In the genomic region with DNA sequence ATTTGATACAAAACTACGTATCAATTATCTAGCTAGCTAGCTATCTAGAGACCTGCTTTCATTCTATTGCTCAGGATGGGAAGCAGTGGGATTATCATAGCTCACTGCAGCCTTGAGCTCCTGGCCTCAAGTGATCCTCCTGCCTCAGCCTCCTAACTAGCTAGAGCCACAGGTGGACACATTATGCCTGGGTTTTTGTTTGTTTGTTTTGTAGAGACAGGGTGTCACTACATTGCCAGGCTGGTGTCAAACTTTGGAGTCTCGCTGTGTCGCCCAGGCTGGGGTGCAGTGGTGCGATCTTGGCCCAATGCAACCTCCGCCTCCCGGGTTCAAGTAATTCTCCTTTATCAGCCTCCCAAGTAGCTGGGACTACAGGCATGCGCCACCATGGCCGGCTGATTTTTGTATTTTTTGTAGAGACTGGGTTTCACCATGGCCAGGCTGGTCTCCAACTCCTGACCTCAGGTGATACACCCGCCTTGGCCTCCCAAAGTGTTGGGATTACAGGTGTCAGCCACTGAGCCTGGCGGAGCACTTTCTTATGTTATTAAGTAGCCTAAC, we compare ENCODE assay signal across 7 cellular contexts.
DNase-seq lines count a peak whose midpoint lies in the region; ATAC-seq and TF ChIP-seq lines count a peak whose summit lies in the region.
"Not testable (repeated sequence)": the region's sequence is repeated elsewhere in the genome, so short reads cannot be mapped to it uniquely, and the experiment has no call there.

No MANE protein-coding gene starts in this region.

- H3K36me3 Mint-ChIP-seq in activated CD4-positive, alpha-beta memory T cell treated with anti-CD3 and anti-CD28 coated beads, Interleukin-2, amount 10 ng/mL, durations not matched to agents 7 days and 5 days (ENCODE audit: low read depth); activated naive CD8-positive, alpha-beta T cell treated with anti-CD3 and anti-CD28 coated beads for 36 hours; naive thymus-derived CD4-positive, alpha-beta T cell: not testable (repeated sequence)

- peaks cover 10% of the 10 kb centered on the region for H3K4me1 ChIP-seq in DND-41 (ENCODE audit: insufficient read depth, low read length)
- not testable (repeated sequence) for H3K4me1 ChIP-seq in OCI-LY7 (ENCODE audit: insufficient read depth, low read length, poor library complexity, severe bottlenecking); heart left ventricle; naive thymus-derived CD4-positive, alpha-beta T cell (ENCODE audit: control insufficient read depth in 2 of 2, insufficient read depth in 2 of 2, low read length in 2 of 2); sigmoid colon

- CTCF ChIA-PET in OCI-LY7 (lab: Charles Lee; ENCODE audit: unreplicated experiment); activated CD4-positive, alpha-beta memory T cell treated with anti-CD3 and anti-CD28 coated beads, Interleukin-2, amount 10 ng/mL, durations not matched to agents 7 days and 5 days (lab: Charles Lee); naive thymus-derived CD4-positive, alpha-beta T cell (lab: Charles Lee): not testable (repeated sequence)

- not testable (repeated sequence) for BruUV-seq in OCI-LY7 (replicated peaks; lab: Mats Ljungman, UMichigan)

- H3K27ac Mint-ChIP-seq in activated CD4-positive, alpha-beta memory T cell treated with anti-CD3 and anti-CD28 coated beads, Interleukin-2, amount 10 ng/mL, durations not matched to agents 7 days and 5 days = peak overlapping the region; percentile 16
- not testable (repeated sequence) for H3K27ac Mint-ChIP-seq in activated naive CD8-positive, alpha-beta T cell treated with anti-CD3 and anti-CD28 coated beads for 36 hours
- H3K27ac Mint-ChIP-seq in naive thymus-derived CD4-positive, alpha-beta T cell = peak overlapping the region in 4 of 9 donors; percentile 29 to 86 (median 58)

- H3K79me2 ChIP-seq in DND-41 (ENCODE audit: insufficient read depth, low read length) = peaks cover 14% of the 10 kb centered on the region
- H3K79me2 ChIP-seq in OCI-LY7 (ENCODE audit: insufficient read depth, low read depth, low read length) = peaks cover 10% of the 10 kb centered on the region; the same call in 1 of the 2 replicates

- H3K4me2 ChIP-seq in DND-41 (ENCODE audit: insufficient read depth, low read length) = peak overlapping the region; percentile 62
- not testable (repeated sequence) for H3K4me2 ChIP-seq in OCI-LY7 (ENCODE audit: low read length)

- not testable (repeated sequence) for H3K27ac ChIP-seq in DND-41 (ENCODE audit: low read length); OCI-LY7 (ENCODE audit: low read depth, low read length, poor library complexity, severe bottlenecking); heart left ventricle
- H3K27ac ChIP-seq in naive thymus-derived CD4-positive, alpha-beta T cell (ENCODE audit: low read depth, low read length) = peak overlapping the region; percentile 48
- peak overlapping the region in 1 of 4 donors; percentile 84 for H3K27ac ChIP-seq in sigmoid colon

- ATAC-seq in DND-41 (ENCODE audit: insufficient read depth, low read depth); heart left ventricle; naive thymus-derived CD4-positive, alpha-beta T cell: not testable (repeated sequence)

- not testable (repeated sequence) for H4K20me1 ChIP-seq in DND-41 (ENCODE audit: insufficient read depth, low read length); OCI-LY7 (ENCODE audit: insufficient read depth, low read length)

- H2AFZ ChIP-seq in DND-41 (ENCODE audit: low read depth, low read length); OCI-LY7 (ENCODE audit: low read length): not testable (repeated sequence)

- not testable (repeated sequence) for H3K9me3 Mint-ChIP-seq in activated CD4-positive, alpha-beta memory T cell treated with anti-CD3 and anti-CD28 coated beads, Interleukin-2, amount 10 ng/mL, durations not matched to agents 7 days and 5 days; activated naive CD8-positive, alpha-beta T cell treated with anti-CD3 and anti-CD28 coated beads for 36 hours; naive thymus-derived CD4-positive, alpha-beta T cell

- H3K4me3 ChIP-seq in DND-41 (ENCODE audit: low read depth in 1 of 2, low read length in 2 of 2) (peak overlapping the region in 1 of 2 experiments; percentile 66; a peak in 1 of 4 replicates), OCI-LY7 (ENCODE audit: low read depth, low read length, poor library complexity, severe bottlenecking) (peak overlapping the region; percentile 77), heart left ventricle (peak overlapping the region in 1 of 12 donors; percentile 77)
- H3K4me3 ChIP-seq in naive thymus-derived CD4-positive, alpha-beta T cell (ENCODE audit: low read length); sigmoid colon: not testable (repeated sequence)

- DNase-seq in DND-41; OCI-LY7 (ENCODE audit: low spot score); activated CD4-positive, alpha-beta memory T cell treated with anti-CD3 and anti-CD28 coated beads, Interleukin-2, amount 10 ng/mL, durations not matched to agents 7 days and 5 days; activated naive CD8-positive, alpha-beta T cell treated with anti-CD3 and anti-CD28 coated beads for 36 hours: not testable (repeated sequence)
- DNase-seq in heart left ventricle (peak in 3 of 5 donors; percentile 4 to 16 (median 15)), sigmoid colon (peak; percentile 53)
- peak in 1 of 9 donors; percentile 8 for DNase-seq in naive thymus-derived CD4-positive, alpha-beta T cell

- H3K9ac ChIP-seq in DND-41 (ENCODE audit: low read depth, low read length) = 0 out of 2 replicates have a peak overlapping the region, but pooled peaks have one; percentile 60

- not testable (repeated sequence) for H3K4me3 Mint-ChIP-seq in activated CD4-positive, alpha-beta memory T cell treated with anti-CD3 and anti-CD28 coated beads, Interleukin-2, amount 10 ng/mL, durations not matched to agents 7 days and 5 days
- H3K4me3 Mint-ChIP-seq in activated naive CD8-positive, alpha-beta T cell treated with anti-CD3 and anti-CD28 coated beads for 36 hours = peak overlapping the region; percentile 50
- H3K4me3 Mint-ChIP-seq in naive thymus-derived CD4-positive, alpha-beta T cell = peak overlapping the region in 2 of 10 donors; percentile 17 to 26

- not testable (repeated sequence) for H3K36me3 ChIP-seq in DND-41 (ENCODE audit: insufficient read depth, low read length); OCI-LY7 (ENCODE audit: insufficient read depth, low read length); heart left ventricle; naive thymus-derived CD4-positive, alpha-beta T cell (ENCODE audit: control insufficient read depth in 2 of 3, insufficient read depth in 3 of 3, low read length in 3 of 3); sigmoid colon

- not testable (repeated sequence) for H3K27me3 Mint-ChIP-seq in activated CD4-positive, alpha-beta memory T cell treated with anti-CD3 and anti-CD28 coated beads, Interleukin-2, amount 10 ng/mL, durations not matched to agents 7 days and 5 days; activated naive CD8-positive, alpha-beta T cell treated with anti-CD3 and anti-CD28 coated beads for 36 hours; naive thymus-derived CD4-positive, alpha-beta T cell

- intact Hi-C loops in OCI-LY7 (cut with micrococcal nuclease; ENCODE audit: unreplicated experiment) = loop anchor here (10.0 kb wide), 1 partner anchor 193 kb away; the partner anchor contains the start of gene DEGS1
- intact Hi-C loops in heart left ventricle (cut with DNase I); sigmoid colon (cut with DNase I): not testable (repeated sequence)
- intact Hi-C loops in naive thymus-derived CD4-positive, alpha-beta T cell (cut with micrococcal nuclease) = loop anchor here (5.0 kb wide), 5 partner anchors 121 to 1349 kb away; partner anchors contain the start of genes AIDA (in 1 of the 2), BROX (in 1 of the 2), DEGS1 (in 1 of the 2) and FBXO28 (in 1 of the 2)

- not testable (repeated sequence) for H3K9me2 ChIP-seq in OCI-LY7 (ENCODE audit: insufficient read depth, low read length)

- not testable (repeated sequence) for H3K9me3 ChIP-seq in DND-41 (ENCODE audit: insufficient read depth, low read length, severe bottlenecking); OCI-LY7 (ENCODE audit: low read length); heart left ventricle; naive thymus-derived CD4-positive, alpha-beta T cell (ENCODE audit: control insufficient read depth in 2 of 3, low read length in 3 of 3); sigmoid colon

- TF ChIP-seq CTCF in DND-41 (IDR thresholded peaks at IDR 0.05; ENCODE audit: borderline replicate concordance, extremely low read depth, low read length, poor library complexity, severe bottlenecking); OCI-LY7 (conservative IDR thresholded peaks at IDR 0.05; ENCODE audit: low read length); heart left ventricle (IDR thresholded peaks at IDR 0.05); sigmoid colon (IDR thresholded peaks at IDR 0.05): not testable (repeated sequence)

- POLR2A ChIA-PET in OCI-LY7 (lab: Charles Lee); activated CD4-positive, alpha-beta memory T cell treated with anti-CD3 and anti-CD28 coated beads, Interleukin-2, amount 10 ng/mL, durations not matched to agents 7 days and 5 days (lab: Charles Lee); naive thymus-derived CD4-positive, alpha-beta T cell (lab: Charles Lee): not testable (repeated sequence)

- TF ChIP-seq EP300 in sigmoid colon (IDR thresholded peaks at IDR 0.05) = not testable (repeated sequence)

- not testable (repeated sequence) for TF ChIP-seq POLR2A in heart left ventricle (IDR thresholded peaks at IDR 0.05); sigmoid colon (IDR thresholded peaks at IDR 0.05)

- H3K4me1 Mint-ChIP-seq in activated CD4-positive, alpha-beta memory T cell treated with anti-CD3 and anti-CD28 coated beads, Interleukin-2, amount 10 ng/mL, durations not matched to agents 7 days and 5 days; activated naive CD8-positive, alpha-beta T cell treated with anti-CD3 and anti-CD28 coated beads for 36 hours: not testable (repeated sequence)
- peaks cover 0 to 13% (median 4%) of the 10 kb centered on the region in 7 donors for H3K4me1 Mint-ChIP-seq in naive thymus-derived CD4-positive, alpha-beta T cell

- WGBS in heart left ventricle, 4 donors = 97 to 100% (median 97%) methylated on average over 10 of the region's 10 CpGs
- 98% methylated on average over 10 of the region's 10 CpGs for WGBS in sigmoid colon, 2 donors

- H3K27me3 ChIP-seq in DND-41 (ENCODE audit: insufficient read depth, low read length, poor library complexity); heart left ventricle; naive thymus-derived CD4-positive, alpha-beta T cell (ENCODE audit: control insufficient read depth in 2 of 2, insufficient read depth in 2 of 2, low read length in 2 of 2); sigmoid colon: not testable (repeated sequence)
